Comparison of ENCODE assay signal across 14 cellular contexts in genomic region chr15:39594764-39595620, GRCh38. TPM values are rescaled to one million over a fixed set of nuclear protein-coding genes. Genes with fewer than 3 reads are reported as not detected.
A peak's percentile ranks its signal among the peaks of the same experiment; 100 is the strongest.
DNase-seq lines count a peak whose midpoint lies in the region; ATAC-seq and TF ChIP-seq lines count a peak whose summit lies in the region.
"Had no signal": no experiment of that assay in that cellular context is flagged by ENCODE, and none has a peak within 500 bp of the region (broad histone marks: within the 10 kb centered on the region; RNA-seq: fewer than 3 reads in every experiment).

No MANE protein-coding gene starts in this region.

- ATAC-seq in GM18873 (IDR thresholded peaks at IDR 0.05; ENCODE audit: low FRiP score, unreplicated experiment): no peak
- no peak for ATAC-seq in HG02973 (IDR thresholded peaks at IDR 0.05; ENCODE audit: unreplicated experiment)
- ATAC-seq: esophagus mucosa, pancreas had no signal

- DNase-seq in ELR (ENCODE audit: low read depth): peak; percentile 75
- DNase-seq in astrocyte of the hippocampus (ENCODE audit: low read depth, low spot score): peak; percentile 22
- DNase-seq in fibroblast of villous mesenchyme (ENCODE audit: low read depth): peak; percentile 41
- DNase-seq in pulmonary artery endothelial cell (ENCODE audit: low read depth, low spot score): peak; percentile 11
- no peak for DNase-seq in HPDE6-E6E7 (ENCODE audit: extremely low spot score)
- no peak for DNase-seq in COR-L47 (lab: John Stamatoyannopoulos, UW)
- DNase-seq: NCI-H1694 treated with DMSO at 0.1 percent for 48 hours, NCI-H510A treated with DMSO at 0.1 percent for 48 hours, pancreas, T-cell had no signal

- H3K4me3 ChIP-seq in fibroblast of villous mesenchyme (ENCODE audit: low read depth, low read length): no peak overlapping the region
- H3K4me3 ChIP-seq: pancreas, PC-9 had no signal

- TF ChIP-seq CTCF in fibroblast of villous mesenchyme (IDR thresholded peaks at IDR 0.05; ENCODE audit: insufficient read depth, low read depth, low read length): no peak

RNA-seq across cellular contexts. Expression of gene THBS1, which starts 14.1 kb away (rescaled TPM):
- total RNA-seq in fibroblast of villous mesenchyme (7,420 and 8,241 TPM in 2 replicates), pulmonary artery endothelial cell (5,210 and 8,327 TPM in 2 replicates)

Comparison
In these comparisons a context has a peak if more than half of its experiments do, and no peak if none do; other contexts are left out.
1. DNase-seq: peak in ELR (single experiment), astrocyte of the hippocampus (single experiment), fibroblast of villous mesenchyme (single experiment) and pulmonary artery endothelial cell (single experiment); none in HPDE6-E6E7 (single experiment) and COR-L47 (single experiment).